In the genomic region with DNA sequence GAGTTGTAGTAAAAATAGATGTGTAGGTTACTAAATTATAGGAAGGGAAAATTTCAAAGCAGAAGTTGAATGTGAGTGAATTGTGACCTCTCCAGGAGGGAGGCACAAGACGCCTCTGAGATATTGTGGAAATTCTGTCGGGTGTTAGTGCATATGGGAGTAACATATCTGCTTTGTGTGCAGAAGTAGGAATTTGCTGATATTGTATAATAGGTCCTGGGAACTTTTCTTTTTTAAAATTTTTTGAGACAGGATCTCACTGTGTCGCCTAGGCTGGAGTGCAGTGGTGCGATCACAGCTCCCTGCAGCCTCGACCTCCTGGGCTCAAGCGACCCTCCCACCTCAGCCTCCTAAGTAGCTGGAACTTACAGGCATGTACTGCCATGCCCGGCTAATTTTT, we compare ENCODE assay signal across 22 cellular contexts.
"Had no signal": no experiment of that assay in that cellular context is flagged by ENCODE, and none has a peak within 500 bp of the region (broad histone marks: within the 10 kb centered on the region; RNA-seq: fewer than 3 reads in every experiment).

No MANE protein-coding gene starts in this region.

- H3K27ac ChIP-seq: KMS-11, RWPE1, SJCRH30 had no signal

- H3K4me2 ChIP-seq: KMS-11 had no signal

- H3K4me3 ChIP-seq: SJCRH30 had no signal

- H3K27me3 ChIP-seq: SJCRH30 had no signal

- H3K9ac ChIP-seq: KMS-11 had no signal

- DNase-seq: IMR-90; Kasumi-1; MM.1S; NCI-H1092 treated with DMSO at 0.1 percent for 48 hours; NCI-H1436; NCI-H187; NCI-H2029; NCI-H2081 treated with DMSO at 0.1 percent for 48 hours; NCI-H2171; NCI-H226; NCI-H446; NCI-H510A; NCI-H524 treated with DMSO at 0.1 percent for 48 hours; NCI-H69; NCI-H774; NK-92 treated with Interleukin-12 subunit alpha and Interleukin-12 subunit beta, amount 100 ng/mL, for 24 hours; PC-3; SHP77 treated with DMSO at 0.1 percent for 48 hours; SJCRH30 had no signal

- H3K4me1 ChIP-seq: SJCRH30 had no signal

- ATAC-seq: Panc1, PC-3 had no signal
